9 cellular contexts compared by ENCODE assay signal in the genomic region with DNA sequence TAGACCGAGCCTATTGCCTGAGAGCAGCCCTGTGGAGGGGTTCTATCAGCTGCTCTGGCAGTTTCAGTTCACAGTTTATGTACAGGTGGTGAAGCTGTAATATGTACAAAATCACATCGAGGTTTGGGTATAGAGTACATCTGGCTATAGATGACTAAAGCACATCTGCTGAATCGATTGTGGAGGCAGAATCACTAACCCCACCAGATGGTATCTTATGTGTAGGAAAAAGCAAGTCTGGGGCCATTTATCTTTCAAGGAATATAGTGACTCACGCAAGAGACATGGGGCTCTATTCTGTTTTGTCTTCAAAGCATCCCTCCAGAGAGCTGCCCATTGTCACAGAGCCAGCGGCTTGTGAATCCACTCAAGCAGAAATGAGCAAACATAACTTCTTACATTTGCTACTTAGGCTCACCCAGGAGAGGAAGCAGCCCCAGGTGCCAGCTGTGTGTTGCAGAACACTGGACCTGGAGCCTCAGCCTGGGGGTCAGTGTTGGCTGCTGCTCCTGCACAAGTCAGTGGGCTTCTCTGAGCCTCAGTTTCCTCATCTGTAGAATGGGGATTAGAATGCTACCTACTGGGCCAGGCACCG. TPM values are rescaled to one million over a fixed set of nuclear protein-coding genes. Genes with fewer than 3 reads are reported as not detected.
DNase-seq lines count a peak whose midpoint lies in the region; ATAC-seq and TF ChIP-seq lines count a peak whose summit lies in the region.
"Had no signal": no experiment of that assay in that cellular context is flagged by ENCODE, and none has a peak within 500 bp of the region (broad histone marks: within the 10 kb centered on the region; RNA-seq: fewer than 3 reads in every experiment).

No MANE protein-coding gene starts in this region.

- H3K27ac Mint-ChIP-seq in activated B cell treated with CpG ODN at 0.5 μM for 24 hours (peak overlapping the region; percentile 88), nephron progenitor cell (no peak overlapping the region), CD14-positive monocyte (no peak overlapping the region)
- H3K27ac Mint-ChIP-seq: natural killer cell treated with Interleukin-12 subunit alpha and Interleukin-12 subunit beta and Interleukin-15 and Interleukin-18, amount 100 ng/mL, for 72 hours had no signal

- no peak for TF ChIP-seq CTCF in GM10248 (IDR thresholded peaks at IDR 0.05; ENCODE audit: control extremely low read depth, extremely low read depth, low read depth, missing control alignments)
- TF ChIP-seq CTCF in activated B cell treated with CpG ODN at 0.5 μM for 24 hours (IDR thresholded peaks at IDR 0.05) = no peak
- no peak for TF ChIP-seq CTCF in spleen (IDR thresholded peaks at IDR 0.05 in 8 of 11, conservative IDR thresholded peaks at IDR 0.05 in 3 of 11)
- TF ChIP-seq CTCF in nephron progenitor cell (IDR thresholded peaks at IDR 0.05) = no peak
- TF ChIP-seq CTCF in CD14-positive monocyte (IDR thresholded peaks at IDR 0.05) = no peak

- peak; percentile 62 for DNase-seq in GM10248 (ENCODE audit: extremely low spot score)
- no peak for DNase-seq in activated B cell treated with CpG ODN at 0.5 μM for 24 hours
- DNase-seq in spleen = no peak
- no peak for DNase-seq in nephron progenitor cell
- no peak for DNase-seq in UCSD-AML1 (lab: John Stamatoyannopoulos, UW; ENCODE audit: unreplicated experiment)
- DNase-seq in CD14-positive monocyte (ENCODE audit: low spot score) = no peak

- no peaks in the 10 kb centered on the region for H3K9me3 ChIP-seq in spleen

- peak overlapping the region in 7 of 8 donors; percentile 52 to 78 (median 67) for H3K27ac ChIP-seq in spleen

- POLR2A ChIA-PET in GM10248 (lab: Yijun Ruan, JAX) = interaction anchor here (0.7 to 4.1 kb wide), 7 partner anchors 11 to 139 kb away, joined by 3 to 25 read pairs (median 4); no protein-coding TSS in a partner anchor
- POLR2A ChIA-PET in activated B cell treated with CpG ODN at 0.5 μM for 24 hours (lab: Charles Lee) = interaction anchor here (0.5 to 4.6 kb wide), 17 partner anchors 9 to 170 kb away, joined by 3 to 79 read pairs (median 6); a partner anchor contains a TSS

- intact Hi-C loops in activated B cell treated with CpG ODN at 0.5 μM for 24 hours (cut with micrococcal nuclease) (loop anchor here (1.0 kb wide), 3 partner anchors 12 to 39 kb away; a partner anchor contains a TSS), spleen (cut with DNase I; ENCODE audit: low total_unique reads) (no loop called here), CD14-positive monocyte (cut with micrococcal nuclease) (no loop called here)

- H3K4me3 Mint-ChIP-seq in activated B cell treated with CpG ODN at 0.5 μM for 24 hours (peak overlapping the region; percentile 73), nephron progenitor cell (no peak overlapping the region), CD14-positive monocyte (no peak overlapping the region)
- H3K4me3 Mint-ChIP-seq: natural killer cell treated with Interleukin-12 subunit alpha and Interleukin-12 subunit beta and Interleukin-15 and Interleukin-18, amount 100 ng/mL, for 72 hours had no signal

- no peak for TF ChIP-seq POLR2A in spleen (IDR thresholded peaks at IDR 0.05)

- H3K4me1 Mint-ChIP-seq in activated B cell treated with CpG ODN at 0.5 μM for 24 hours (peaks cover 48% of the 10 kb centered on the region), nephron progenitor cell (peaks cover 32% of the 10 kb centered on the region), CD14-positive monocyte (peaks cover 3% of the 10 kb centered on the region)

- H3K36me3 ChIP-seq in spleen = no peaks in the 10 kb centered on the region

- no peaks in the 10 kb centered on the region for H3K27me3 ChIP-seq in spleen (replicated peaks in 1 of 7)

- H3K9me3 Mint-ChIP-seq in activated B cell treated with CpG ODN at 0.5 μM for 24 hours (no peaks in the 10 kb centered on the region), nephron progenitor cell (peaks cover 5% of the 10 kb centered on the region), CD14-positive monocyte (peaks cover 0 to 3% (median 0%) of the 10 kb centered on the region in 7 donors)
- H3K9me3 Mint-ChIP-seq: natural killer cell treated with Interleukin-12 subunit alpha and Interleukin-12 subunit beta and Interleukin-15 and Interleukin-18, amount 100 ng/mL, for 72 hours had no signal

- peak overlapping the region in 1 of 8 donors; percentile 13 for H3K4me3 ChIP-seq in spleen

- H3K27me3 Mint-ChIP-seq in activated B cell treated with CpG ODN at 0.5 μM for 24 hours = no peaks in the 10 kb centered on the region
- peaks cover 6% of the 10 kb centered on the region for H3K27me3 Mint-ChIP-seq in nephron progenitor cell (ENCODE audit: low read depth, poor library complexity)
- peaks cover 0 to 4% (median 2%) of the 10 kb centered on the region in 3 donors for H3K27me3 Mint-ChIP-seq in CD14-positive monocyte (ENCODE audit: low read depth in 3 of 3)

- 48 to 79% (median 64%) methylated on average over 6 of the region's 6 CpGs for WGBS in spleen, 5 donors

- ATAC-seq in GM19467 (IDR thresholded peaks at IDR 0.05; ENCODE audit: unreplicated experiment) (peak; percentile 73), HG03442 (IDR thresholded peaks at IDR 0.05; ENCODE audit: unreplicated experiment) (peak; percentile 68), activated B cell treated with CpG ODN at 0.5 μM for 24 hours (ENCODE audit: low read depth) (peak; percentile 85)

- peaks cover 0 to 34% (median 12%) of the 10 kb centered on the region in 6 donors for H3K4me1 ChIP-seq in spleen

- CTCF ChIA-PET in GM10248 (lab: Yijun Ruan, JAX) (interaction anchor here (0.8 to 4.9 kb wide), 13 partner anchors 8 to 74 kb away, joined by 3 to 35 read pairs (median 6); a partner anchor contains a TSS), activated B cell treated with CpG ODN at 0.5 μM for 24 hours (lab: Charles Lee) (interaction anchor here (1.0 to 3.3 kb wide), 3 partner anchors 10 to 38 kb away, joined by 4 to 18 read pairs (median 4); no protein-coding TSS in a partner anchor)

- H3K36me3 Mint-ChIP-seq in activated B cell treated with CpG ODN at 0.5 μM for 24 hours (ENCODE audit: low read depth) (no peaks in the 10 kb centered on the region), nephron progenitor cell (ENCODE audit: low read depth) (no peaks in the 10 kb centered on the region), CD14-positive monocyte (no peaks in the 10 kb centered on the region)
- H3K36me3 Mint-ChIP-seq: natural killer cell treated with Interleukin-12 subunit alpha and Interleukin-12 subunit beta and Interleukin-15 and Interleukin-18, amount 100 ng/mL, for 72 hours had no signal

RNA-seq across cellular contexts. Expression of a gene that starts 21.3 kb away (rescaled TPM):
- total RNA-seq in activated B cell treated with CpG ODN at 0.5 μM for 24 hours = 72.1 and 74.2 TPM in 2 replicates
- 10 to 100 TPM; 33.2 to 65.5 (median 46.5) TPM for total RNA-seq in spleen
- 100 to 1,000 TPM in 1 of 3 donors, 10 to 100 TPM in 2; 38.0 to 109 (median 97.2) TPM for polyA plus RNA-seq in spleen
- 10 to 100 TPM; 45.9 to 56.4 TPM for polyA plus RNA-seq in CD14-positive monocyte

RNA-seq across cellular contexts. Expression of a gene that starts 22.5 kb away (rescaled TPM):
- total RNA-seq in activated B cell treated with CpG ODN at 0.5 μM for 24 hours (2.2 and 2.7 TPM in 2 replicates), spleen (1 to 10 TPM; 1.3 to 7.6 (median 2.2) TPM)
- polyA plus RNA-seq in spleen (1 to 10 TPM; 1.7 to 2.0 (median 1.9) TPM), CD14-positive monocyte (10 to 100 TPM; 11.8 to 11.9 TPM)
